ENCODE assay signal across 8 cellular contexts in the genomic region with DNA sequence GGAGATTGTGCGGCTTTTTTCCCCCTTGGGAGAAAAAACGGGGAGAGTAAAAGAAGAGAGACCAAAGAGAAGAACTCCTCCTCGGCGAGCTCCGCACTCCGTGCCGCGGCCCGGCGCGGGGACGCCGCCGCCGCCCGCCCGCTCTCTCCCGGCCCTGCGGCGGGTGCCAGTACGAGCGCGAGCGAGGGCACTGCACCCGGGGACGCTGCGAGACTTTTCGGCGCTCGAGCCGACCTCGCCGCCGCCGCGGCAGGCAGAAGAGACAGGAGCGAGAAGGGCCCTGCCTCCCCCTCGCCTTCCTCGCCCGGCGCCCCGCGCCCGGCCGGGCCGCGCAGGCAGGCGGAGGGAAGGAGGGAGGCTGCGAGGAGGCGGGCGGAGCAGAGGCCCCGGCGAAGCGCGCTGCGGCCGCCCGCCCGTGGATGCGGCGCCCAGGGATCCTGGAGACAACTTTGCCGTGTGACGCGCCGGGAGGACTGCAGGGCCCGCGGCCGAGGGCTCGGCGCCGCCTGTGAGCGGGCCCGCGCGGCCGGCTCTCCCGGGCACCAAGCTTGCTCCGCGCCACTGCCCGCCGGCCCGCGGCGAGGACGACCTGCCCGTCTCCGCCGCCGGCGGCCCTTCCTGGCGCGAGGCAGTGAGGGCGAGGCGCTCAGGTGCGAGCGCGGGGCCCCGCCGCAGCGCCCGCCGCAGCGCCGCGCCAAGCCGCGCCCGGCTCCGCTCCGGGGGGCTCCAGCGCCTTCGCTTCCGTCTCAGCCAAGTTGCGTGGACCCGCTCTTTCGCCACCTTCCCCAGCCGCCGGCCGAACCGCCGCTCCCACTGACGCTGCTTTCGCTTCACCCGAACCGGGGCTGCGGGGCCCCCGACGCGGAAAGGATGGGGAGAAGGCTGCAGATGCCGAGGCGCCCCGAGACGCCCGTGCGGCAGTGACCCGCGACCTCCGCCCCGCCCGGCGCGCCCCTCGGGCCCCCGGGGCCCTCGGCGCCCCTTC.
DNase-seq lines count a peak whose midpoint lies in the region; ATAC-seq and TF ChIP-seq lines count a peak whose summit lies in the region.

No MANE protein-coding gene starts in this region.

- H3K27ac ChIP-seq in rectal smooth muscle tissue (ENCODE audit: low read depth, low read length): no peak overlapping the region

- peaks cover 49% of the 10 kb centered on the region for H3K27me3 ChIP-seq in rectal smooth muscle tissue (ENCODE audit: control insufficient read depth, insufficient read depth, low read length)

- H3K36me3 ChIP-seq in rectal smooth muscle tissue (ENCODE audit: control insufficient read depth, insufficient read depth, low read length): no peaks in the 10 kb centered on the region

- H3K4me1 ChIP-seq in rectal smooth muscle tissue (ENCODE audit: control insufficient read depth, insufficient read depth, low read length): no peaks in the 10 kb centered on the region

- no peak for ATAC-seq in HG03135 (IDR thresholded peaks at IDR 0.05; ENCODE audit: unreplicated experiment)

- peak; percentile 64 for DNase-seq in 8988T
- DNase-seq in GM12864 (ENCODE audit: low read depth): no peak
- DNase-seq in activated CD4-positive, alpha-beta T cell treated with anti-CD3 and anti-CD28 coated beads, Interleukin-2, amount 50 U/mL, for 48 hours: peak; percentile 25 to 34
- DNase-seq in globus pallidus (ENCODE audit: low spot score): peak; percentile 11
- DNase-seq in iPS-NIHi11 (ENCODE audit: low spot score): no peak
- no peak for DNase-seq in epidermal melanocyte (ENCODE audit: insufficient read length, low spot score)

- H3K4me3 ChIP-seq in GM12864 (ENCODE audit: low read depth, low read length) (peak overlapping the region; percentile 29; the same call in 1 of the 2 replicates), rectal smooth muscle tissue (ENCODE audit: low read length) (peak overlapping the region; percentile 56)

- H3K9ac ChIP-seq in rectal smooth muscle tissue (ENCODE audit: low read length): no peak overlapping the region

- no peak for TF ChIP-seq CTCF in GM12864 (IDR thresholded peaks at IDR 0.05; ENCODE audit: low read depth, low read length, missing control alignments)

Comparison
In these comparisons a context has a peak if more than half of its experiments do, and no peak if none do; other contexts are left out.
1. DNase-seq: peak in 8988T (single experiment), activated CD4-positive, alpha-beta T cell treated with anti-CD3 and anti-CD28 coated beads, Interleukin-2, amount 50 U/mL, for 48 hours (2 of 2) and globus pallidus (single experiment); none in GM12864 (single experiment), iPS-NIHi11 (single experiment) and epidermal melanocyte (single experiment).